Comparison of ENCODE assay signal across 11 cellular contexts in the genomic region with DNA sequence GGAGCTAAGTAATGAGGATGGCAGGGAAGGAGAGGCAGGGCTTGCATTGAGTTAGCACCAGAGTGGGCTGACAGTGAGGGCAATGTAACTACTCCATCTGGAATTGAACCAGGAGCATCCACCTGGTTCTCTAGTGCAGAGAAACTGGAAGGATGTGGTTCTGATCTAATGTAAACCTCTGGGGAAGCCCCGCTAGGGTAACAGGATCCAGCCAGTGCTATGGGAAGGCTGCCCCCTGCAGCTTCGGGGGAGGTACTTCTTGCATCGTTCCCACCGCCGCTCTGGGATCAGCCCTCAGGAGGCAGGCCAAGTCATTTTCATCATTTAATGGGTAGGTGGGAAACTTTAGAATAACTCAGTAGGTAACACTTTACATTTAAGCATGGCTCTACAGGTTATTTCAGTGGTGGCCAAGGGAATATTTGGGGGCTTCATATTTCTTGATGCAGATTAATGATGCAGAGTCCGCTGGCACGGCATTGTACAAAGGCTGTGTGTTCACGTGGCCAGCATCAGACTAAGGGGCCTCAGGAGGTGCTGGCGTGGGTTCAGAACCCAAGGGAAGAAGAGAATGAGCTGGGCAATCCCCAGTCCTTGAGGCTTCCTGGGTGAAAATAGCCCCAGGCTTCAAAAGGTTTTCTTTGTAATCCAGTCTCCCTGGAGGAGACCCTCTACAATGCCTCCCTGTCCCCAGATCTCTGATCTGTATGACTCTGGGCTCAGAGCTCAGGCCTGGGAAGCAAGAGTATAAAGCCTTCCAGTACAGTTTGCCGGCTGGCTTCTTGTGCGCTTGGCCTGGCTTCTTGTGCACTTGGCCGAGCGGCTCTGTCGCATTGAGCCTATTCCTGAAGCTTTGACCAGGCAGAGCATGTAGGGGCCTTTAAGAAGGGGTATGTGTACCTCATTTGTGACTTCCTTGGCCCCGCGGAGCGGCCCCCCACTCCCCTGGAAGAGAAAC. TPM values are rescaled to one million over a fixed set of nuclear protein-coding genes. Genes with fewer than 3 reads are reported as not detected.
DNase-seq lines count a peak whose midpoint lies in the region; ATAC-seq and TF ChIP-seq lines count a peak whose summit lies in the region.
"Had no signal": no experiment of that assay in that cellular context is flagged by ENCODE, and none has a peak within 500 bp of the region (broad histone marks: within the 10 kb centered on the region; RNA-seq: fewer than 3 reads in every experiment).

No MANE protein-coding gene starts in this region.

- TF ChIP-seq CTCF in MCF 10A (IDR thresholded peaks at IDR 0.05; ENCODE audit: unreplicated experiment) (no peak), mammary epithelial cell (conservative IDR thresholded peaks at IDR 0.05 in 1 of 2, IDR thresholded peaks at IDR 0.05 in 1 of 2; ENCODE audit: extremely low read depth in 1 of 2, insufficient read depth in 1 of 2, low read depth in 1 of 2, low read length in 2 of 2) (no peak), LNCAP (IDR thresholded peaks at IDR 0.05) (peak; percentile 26; the same call in 1 of the 2 replicates), fibroblast of the aortic adventitia (IDR thresholded peaks at IDR 0.05; ENCODE audit: insufficient read depth, low read length) (peak; percentile 29), upper lobe of right lung (IDR thresholded peaks at IDR 0.05) (peak; percentile 17)

- H3K36me3 Mint-ChIP-seq in MCF 10A (ENCODE audit: insufficient read depth, unreplicated experiment), result no peaks in the 10 kb centered on the region
- H3K36me3 Mint-ChIP-seq: activated naive CD4-positive, alpha-beta T cell treated with anti-CD3 and anti-CD28 coated beads, Interleukin-2, amount 10 ng/mL, durations not matched to agents 7 days and 5 days had no signal

- no peak overlapping the region for H3K4me3 Mint-ChIP-seq in MCF 10A (ENCODE audit: unreplicated experiment)
- H3K4me3 Mint-ChIP-seq: activated naive CD4-positive, alpha-beta T cell treated with anti-CD3 and anti-CD28 coated beads, Interleukin-2, amount 10 ng/mL, durations not matched to agents 7 days and 5 days had no signal

- CTCF ChIA-PET in MCF 10A (lab: Yijun Ruan, JAX), result interaction anchor here (0.6 kb wide), 1 partner anchor 211 kb away, joined by 3 read pairs; no protein-coding TSS in a partner anchor
- CTCF ChIA-PET in mammary epithelial cell (lab: Charles Lee; ENCODE audit: low non-redundant PET), result no interaction called here

- ATAC-seq in upper lobe of right lung (no peak), GM19035 (IDR thresholded peaks at IDR 0.05; ENCODE audit: unreplicated experiment) (no peak), HG03342 (IDR thresholded peaks at IDR 0.05; ENCODE audit: unreplicated experiment) (no peak)
- ATAC-seq: left cardiac atrium, psoas muscle had no signal

- H3K4me1 ChIP-seq in mammary epithelial cell (ENCODE audit: insufficient read depth, low read length) (no peaks in the 10 kb centered on the region), upper lobe of right lung (no peaks in the 10 kb centered on the region)
- H3K4me1 ChIP-seq: psoas muscle had no signal

- H3K36me3 ChIP-seq in mammary epithelial cell (ENCODE audit: insufficient read depth, low read length) (no peaks in the 10 kb centered on the region), upper lobe of right lung (no peaks in the 10 kb centered on the region)

- no peaks in the 10 kb centered on the region for H3K79me2 ChIP-seq in mammary epithelial cell (ENCODE audit: insufficient read depth, low read length)

- H2AFZ ChIP-seq in mammary epithelial cell (ENCODE audit: low read depth, low read length), result no peak overlapping the region

- 80% methylated on average over 16 of the region's 17 CpGs for WGBS in mammary epithelial cell (ENCODE audit: low coverage, missing lambda C conversion rate)

- POLR2A ChIA-PET in MCF 10A (lab: Yijun Ruan, JAX), result no interaction called here

- no peaks in the 10 kb centered on the region for H3K4me1 Mint-ChIP-seq in MCF 10A (ENCODE audit: insufficient read depth, unreplicated experiment)
- H3K4me1 Mint-ChIP-seq: activated naive CD4-positive, alpha-beta T cell treated with anti-CD3 and anti-CD28 coated beads, Interleukin-2, amount 10 ng/mL, durations not matched to agents 7 days and 5 days had no signal

- H3K27ac Mint-ChIP-seq in MCF 10A (ENCODE audit: low read depth, unreplicated experiment), result no peak overlapping the region
- H3K27ac Mint-ChIP-seq: activated naive CD4-positive, alpha-beta T cell treated with anti-CD3 and anti-CD28 coated beads, Interleukin-2, amount 10 ng/mL, durations not matched to agents 7 days and 5 days had no signal

- H3K4me2 ChIP-seq in mammary epithelial cell (ENCODE audit: insufficient read depth, low read depth, low read length), result no peak overlapping the region

- intact Hi-C loops in MCF 10A (cut with micrococcal nuclease), result no loop called here
- intact Hi-C loops in mammary epithelial cell (cut with micrococcal nuclease), result no loop called here
- intact Hi-C loops in upper lobe of right lung (cut with DNase I), result no loop called here

- no peaks in the 10 kb centered on the region for H4K20me1 ChIP-seq in mammary epithelial cell (ENCODE audit: insufficient read depth, low read length)

- H3K4me3 ChIP-seq in mammary epithelial cell (replicated peaks in 1 of 3; ENCODE audit: insufficient read depth in 1 of 3, low read depth in 2 of 3, low read length in 3 of 3) (no peak overlapping the region), fibroblast of the aortic adventitia (ENCODE audit: low read depth, low read length) (no peak overlapping the region), upper lobe of right lung (no peak overlapping the region)
- H3K4me3 ChIP-seq: psoas muscle had no signal

- peaks cover 17% of the 10 kb centered on the region for H3K9me3 Mint-ChIP-seq in MCF 10A (ENCODE audit: unreplicated experiment)

- no peaks in the 10 kb centered on the region for H3K27me3 Mint-ChIP-seq in MCF 10A (ENCODE audit: insufficient read depth, unreplicated experiment)
- H3K27me3 Mint-ChIP-seq: activated naive CD4-positive, alpha-beta T cell treated with anti-CD3 and anti-CD28 coated beads, Interleukin-2, amount 10 ng/mL, durations not matched to agents 7 days and 5 days had no signal

- dilution Hi-C loops in mammary epithelial cell (cut with HindIII; ENCODE audit: low sequenced_read_pairs), result no loop called here

- H3K27ac ChIP-seq in mammary epithelial cell (ENCODE audit: insufficient read depth, low read depth, low read length), result no peak overlapping the region
- H3K27ac ChIP-seq in upper lobe of right lung, result no peak overlapping the region
- H3K27ac ChIP-seq: psoas muscle had no signal

- DNase-seq in MCF 10A (ENCODE audit: unreplicated experiment) (peak; percentile 13), mammary epithelial cell (no peak), fibroblast of the aortic adventitia (ENCODE audit: low read depth) (peak; percentile 4), upper lobe of right lung (no peak), EL (no peak)
- DNase-seq: activated naive CD4-positive, alpha-beta T cell treated with anti-CD3 and anti-CD28 coated beads, Interleukin-2, amount 10 ng/mL, durations not matched to agents 7 days and 5 days; left cardiac atrium; psoas muscle had no signal

- H3K9me3 ChIP-seq in mammary epithelial cell (replicated peaks; ENCODE audit: insufficient read depth, low read length) (no peaks in the 10 kb centered on the region), upper lobe of right lung (no peaks in the 10 kb centered on the region)
- H3K9me3 ChIP-seq: psoas muscle had no signal

- in situ Hi-C loops in mammary epithelial cell (cut with MboI; ENCODE audit: low sequenced_read_pairs in 2 of 2), result loop anchor here in 1 of 2 donors (25.0 kb wide), 1 partner anchor 460 kb away; no protein-coding TSS in a partner anchor

- BruUV-seq in MCF 10A (replicated peaks; lab: Mats Ljungman, UMichigan) (no TSS peak), mammary epithelial cell (replicated peaks; lab: Mats Ljungman, UMichigan) (no TSS peak)

- H3K9ac ChIP-seq in mammary epithelial cell (ENCODE audit: insufficient read depth, low read length), result no peak overlapping the region

- H3K27me3 ChIP-seq in mammary epithelial cell (ENCODE audit: insufficient read depth, low read length) (no peaks in the 10 kb centered on the region), upper lobe of right lung (peaks cover 6% of the 10 kb centered on the region)

RNA-seq across cellular contexts. Expression of a gene that starts 26.4 kb away (rescaled TPM):
- 3.3 and 4.2 TPM in 2 replicates for total RNA-seq in MCF 10A (2022)
- 10 to 100 TPM; 13.8 to 17.6 TPM for total RNA-seq in mammary epithelial cell
- polyA plus RNA-seq in mammary epithelial cell, result 3.1 TPM
- polyA minus RNA-seq in mammary epithelial cell, result 12.9 TPM
- 3.9 and 23.6 TPM in 2 replicates for total RNA-seq in fibroblast of the aortic adventitia (ENCODE audit: low replicate concordance)
- 33.5 TPM for total RNA-seq in upper lobe of right lung

Comparison
In these comparisons a context has a peak if more than half of its experiments do, and no peak if none do; other contexts are left out.
1. DNase-seq: peak in MCF 10A (single experiment) and fibroblast of the aortic adventitia (single experiment); none in mammary epithelial cell (single experiment), upper lobe of right lung (single experiment) and EL (single experiment).
2. CTCF ChIP-seq: peak in LNCAP (single experiment), fibroblast of the aortic adventitia (single experiment) and upper lobe of right lung (single experiment); none in MCF 10A (single experiment) and mammary epithelial cell (0 of 2).